Comparison of ENCODE assay signal across 1 cellular context in the genomic region with DNA sequence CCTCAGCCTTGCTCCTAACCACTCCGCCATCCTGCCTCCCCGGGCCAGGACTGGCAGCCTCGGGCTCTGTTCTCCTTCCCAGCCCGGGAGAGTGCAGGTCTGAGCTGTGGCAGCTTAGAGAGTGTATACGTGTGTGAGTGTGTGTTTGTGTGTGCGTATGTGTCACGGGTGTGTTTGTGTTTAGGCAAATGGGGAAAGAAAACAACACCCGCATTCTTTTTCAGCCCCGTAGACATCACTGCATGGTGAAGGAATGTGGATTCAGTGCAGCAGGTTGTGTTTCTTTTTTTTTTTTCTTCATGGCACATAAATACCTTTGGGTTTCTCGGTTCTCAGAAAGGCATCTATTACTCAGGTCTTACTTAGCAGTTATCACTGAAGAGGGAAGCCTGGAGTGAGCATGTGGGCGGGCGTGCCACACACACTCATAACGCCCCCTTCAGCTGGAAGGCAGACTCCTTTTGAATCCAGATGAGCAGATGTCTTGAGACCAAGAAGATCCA.
TF ChIP-seq lines count a peak whose summit lies in the region.

No MANE protein-coding gene starts in this region.

TF ChIP-seq in SK-N-SH, 30 proteins besides CTCF, POLR2A, EP300 and RAD21:
- TF ChIP-seq MAX (IDR thresholded peaks at IDR 0.05; ENCODE audit: low read depth): 0 out of 2 replicates have a peak, but pooled peaks have one; percentile 26
- TF ChIP-seq MEF2A (IDR thresholded peaks at IDR 0.05; ENCODE audit: borderline replicate concordance, low read depth): no peak
- no peak for TF ChIP-seq TAF1 (IDR thresholded peaks at IDR 0.05; ENCODE audit: borderline replicate concordance, low read depth, low read length)
- TF ChIP-seq YY1 (IDR thresholded peaks at IDR 0.05; ENCODE audit: low read depth): no peak
- TF ChIP-seq USF1 (IDR thresholded peaks at IDR 0.05; ENCODE audit: borderline replicate concordance, low read depth): no peak
- no peak for TF ChIP-seq RXRA (IDR thresholded peaks at IDR 0.05; ENCODE audit: borderline replicate concordance, low read depth)
- no peak for TF ChIP-seq RFX5 (IDR thresholded peaks at IDR 0.05; ENCODE audit: low read length)
